ENCODE assay signal across 1 cellular context in genomic region chr20:5215592-5216304, GRCh38.
TF ChIP-seq lines count a peak whose summit lies in the region.

No MANE protein-coding gene starts in this region.

TF ChIP-seq in K562, 482 proteins besides CTCF, POLR2A, EP300 and RAD21 (continued from another document):
- TF ChIP-seq RREB1 (CRISPR knock-in tag; IDR thresholded peaks at IDR 0.05) (no peak), TCF7L2 (IDR thresholded peaks at IDR 0.05; ENCODE audit: low read depth, low read length) (no peak), RBM14 (IDR thresholded peaks at IDR 0.05; ENCODE audit: borderline replicate concordance, insufficient read depth, low read depth, low read length) (no peak), KAT2B (IDR thresholded peaks at IDR 0.05; ENCODE audit: low read depth, low read length) (no peak), E2F6 (IDR thresholded peaks at IDR 0.05; ENCODE audit: borderline replicate concordance in 1 of 2, extremely low read depth in 1 of 2, insufficient read depth in 1 of 2, insufficient read length in 1 of 2, low read depth in 1 of 2, low read length in 1 of 2, poor library complexity in 1 of 2, severe bottlenecking in 1 of 2) (no peak), ATF1 (CRISPR knock-in tag; IDR thresholded peaks at IDR 0.05) (no peak), ATF1 (tag; IDR thresholded peaks at IDR 0.05) (no peak), HNRNPL (IDR thresholded peaks at IDR 0.05; ENCODE audit: low read depth, low read length) (no peak)
